In genomic region chr15:74735305-74735704, GRCh38 we compare ENCODE assay signal across 1 cellular context.
A peak's percentile ranks its signal among the peaks of the same experiment; 100 is the strongest.
TF ChIP-seq lines count a peak whose summit lies in the region.

No MANE protein-coding gene starts in this region.

TF ChIP-seq in liver, 16 proteins besides CTCF, POLR2A, EP300 and RAD21 (continued from another document):
- TF ChIP-seq RXRA (IDR thresholded peaks at IDR 0.05), result peak; percentile 56 to 70
- no peak for TF ChIP-seq GABPA (IDR thresholded peaks at IDR 0.05 in 1 of 2, conservative IDR thresholded peaks at IDR 0.05 in 1 of 2)
- no peak for TF ChIP-seq FOXA1 (IDR thresholded peaks at IDR 0.05)
- peak; percentile 53 to 66 for TF ChIP-seq HNF4A (conservative IDR thresholded peaks at IDR 0.05)
- TF ChIP-seq EGR1 (IDR thresholded peaks at IDR 0.05; ENCODE audit: low read depth in 2 of 2), result no peak
TF ChIP-seq in liver: peak in this region for 4.
